In the genomic region with DNA sequence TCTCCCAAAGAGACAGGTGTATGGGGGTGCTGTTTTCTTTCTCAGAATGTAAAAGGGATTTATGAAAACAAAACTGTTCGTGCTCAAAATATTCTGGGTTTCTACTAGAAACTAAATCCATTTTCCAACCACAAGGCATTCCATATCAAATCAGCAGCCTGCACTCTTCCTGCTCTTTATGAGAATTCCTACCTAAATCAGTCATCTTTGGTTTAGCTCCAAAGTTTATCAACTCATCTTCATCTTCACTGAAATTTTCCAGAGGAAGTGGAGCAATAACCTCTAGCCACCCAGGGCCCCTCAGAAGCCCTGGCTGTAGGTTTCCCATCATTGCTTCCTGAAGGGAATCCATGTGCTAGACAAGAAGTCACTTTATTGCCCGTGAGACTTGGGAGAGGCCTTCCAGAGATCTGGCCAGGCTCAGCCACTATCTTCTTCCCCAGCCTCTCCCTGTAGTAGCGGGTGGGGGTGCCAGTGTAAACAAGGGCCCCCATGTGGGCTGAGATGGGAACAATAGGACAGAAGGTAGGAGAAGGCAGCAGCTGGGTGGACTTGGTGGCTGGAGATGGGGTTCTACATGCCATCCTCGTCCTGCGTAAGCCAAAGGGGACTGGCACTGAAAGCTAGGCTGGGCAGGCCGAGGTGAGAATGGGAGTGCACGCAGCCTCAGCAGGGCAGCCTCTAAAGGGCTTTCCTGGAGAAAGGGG, we compare ENCODE assay signal across 15 cellular contexts. TPM values are rescaled to one million over a fixed set of nuclear protein-coding genes. Genes with fewer than 3 reads are reported as not detected.
DNase-seq lines count a peak whose midpoint lies in the region; ATAC-seq, FAIRE-seq and TF ChIP-seq lines count a peak whose summit lies in the region.
"Had no signal": no experiment of that assay in that cellular context is flagged by ENCODE, and none has a peak within 500 bp of the region (broad histone marks: within the 10 kb centered on the region; RNA-seq: fewer than 3 reads in every experiment).

No MANE protein-coding gene starts in this region.

- H3K4me3 Mint-ChIP-seq in activated naive CD8-positive, alpha-beta T cell = peak overlapping the region; percentile 13
- no peak overlapping the region for H3K4me3 Mint-ChIP-seq in activated naive CD8-positive, alpha-beta T cell treated with anti-CD3 and anti-CD28 coated beads, Interleukin-2, amount 50 U/mL, for 24 hours
- peak overlapping the region in 1 of 3 donors; percentile 62 for H3K4me3 Mint-ChIP-seq in T-cell
- H3K4me3 Mint-ChIP-seq: activated CD8-positive, alpha-beta memory T cell treated with anti-CD3 and anti-CD28 coated beads, Interleukin-2, amount 10 ng/mL, durations not matched to agents 7 days and 5 days had no signal

- FAIRE-seq in urothelium cell line (lab: Jason Lieb, UNC) = no peak
- FAIRE-seq: TTC549 had no signal

- no peak for ATAC-seq in activated naive CD8-positive, alpha-beta T cell treated with anti-CD3 and anti-CD28 coated beads, Interleukin-2, amount 50 U/mL, for 24 hours
- ATAC-seq in T-cell (replicated peaks in 1 of 4) (no peak), GM19023 (IDR thresholded peaks at IDR 0.05; ENCODE audit: unreplicated experiment) (no peak)
- ATAC-seq: activated CD8-positive, alpha-beta memory T cell treated with anti-CD3 and anti-CD28 coated beads, Interleukin-2, amount 10 ng/mL, durations not matched to agents 7 days and 5 days had no signal

- no peak for TF ChIP-seq CTCF in ascending aorta (IDR thresholded peaks at IDR 0.05)

- no peaks in the 10 kb centered on the region for H3K9me3 ChIP-seq in ascending aorta
- H3K9me3 ChIP-seq: tibial artery had no signal

- peaks cover 49% of the 10 kb centered on the region for H3K4me1 Mint-ChIP-seq in activated naive CD8-positive, alpha-beta T cell (ENCODE audit: low read depth)
- H3K4me1 Mint-ChIP-seq in activated naive CD8-positive, alpha-beta T cell treated with anti-CD3 and anti-CD28 coated beads, Interleukin-2, amount 50 U/mL, for 24 hours = peaks cover 41% of the 10 kb centered on the region
- peaks cover 72 to 77% (median 72%) of the 10 kb centered on the region in 3 donors for H3K4me1 Mint-ChIP-seq in T-cell

- H3K4me1 ChIP-seq in ascending aorta = peaks cover 0 to 5% of the 10 kb centered on the region in 2 donors

- H3K4me3 ChIP-seq in ascending aorta = no peak overlapping the region
- H3K4me3 ChIP-seq: tibial artery had no signal

- no peaks in the 10 kb centered on the region for H3K27me3 ChIP-seq in ascending aorta
- H3K27me3 ChIP-seq: tibial artery had no signal

- peaks cover 0 to 9% of the 10 kb centered on the region in 2 donors for H3K36me3 ChIP-seq in ascending aorta

- peaks cover 2% of the 10 kb centered on the region for H3K36me3 Mint-ChIP-seq in activated naive CD8-positive, alpha-beta T cell
- H3K36me3 Mint-ChIP-seq in activated naive CD8-positive, alpha-beta T cell treated with anti-CD3 and anti-CD28 coated beads, Interleukin-2, amount 50 U/mL, for 24 hours (ENCODE audit: low read depth) = no peaks in the 10 kb centered on the region
- H3K36me3 Mint-ChIP-seq in T-cell = peaks cover 4% of the 10 kb centered on the region
- H3K36me3 Mint-ChIP-seq: activated CD8-positive, alpha-beta memory T cell treated with anti-CD3 and anti-CD28 coated beads, Interleukin-2, amount 10 ng/mL, durations not matched to agents 7 days and 5 days had no signal

- H3K27ac Mint-ChIP-seq in activated naive CD8-positive, alpha-beta T cell = no peak overlapping the region
- H3K27ac Mint-ChIP-seq in activated naive CD8-positive, alpha-beta T cell treated with anti-CD3 and anti-CD28 coated beads, Interleukin-2, amount 50 U/mL, for 24 hours = no peak overlapping the region
- peak overlapping the region; percentile 81 to 97 for H3K27ac Mint-ChIP-seq in T-cell
- H3K27ac Mint-ChIP-seq: activated CD8-positive, alpha-beta memory T cell treated with anti-CD3 and anti-CD28 coated beads, Interleukin-2, amount 10 ng/mL, durations not matched to agents 7 days and 5 days had no signal

- no peak for DNase-seq in activated naive CD8-positive, alpha-beta T cell treated with anti-CD3 and anti-CD28 coated beads, Interleukin-2, amount 50 U/mL, for 24 hours
- DNase-seq in T-cell = no peak
- DNase-seq in hepatic stellate cell (ENCODE audit: low spot score) = peak; percentile 50
- DNase-seq in urothelium cell line (ENCODE audit: low spot score) = peak; percentile 34
- no peak for DNase-seq in epidermal melanocyte (ENCODE audit: insufficient read length, low spot score)
- no peak for DNase-seq in ascending aorta (ENCODE audit: low spot score in 2 of 2)
- DNase-seq: ACHN; activated CD8-positive, alpha-beta memory T cell treated with anti-CD3 and anti-CD28 coated beads, Interleukin-2, amount 10 ng/mL, durations not matched to agents 7 days and 5 days; Kasumi-1; midbrain; right cardiac atrium had no signal

- POLR2A ChIA-PET in T-cell (lab: Charles Lee) = no interaction called here

- CTCF ChIA-PET in T-cell (lab: Charles Lee) = interaction anchor here (0.5 to 2.5 kb wide), 5 partner anchors 8 to 283 kb away, joined by 3 to 21 read pairs (median 5); no protein-coding TSS in a partner anchor

- H3K27ac ChIP-seq in ascending aorta = peak overlapping the region in 1 of 2 donors; percentile 29

- H3K27me3 Mint-ChIP-seq in activated naive CD8-positive, alpha-beta T cell = peaks cover 2% of the 10 kb centered on the region
- no peaks in the 10 kb centered on the region for H3K27me3 Mint-ChIP-seq in activated naive CD8-positive, alpha-beta T cell treated with anti-CD3 and anti-CD28 coated beads, Interleukin-2, amount 50 U/mL, for 24 hours
- peaks cover 0 to 2% of the 10 kb centered on the region in 2 donors for H3K27me3 Mint-ChIP-seq in T-cell
- H3K27me3 Mint-ChIP-seq: activated CD8-positive, alpha-beta memory T cell treated with anti-CD3 and anti-CD28 coated beads, Interleukin-2, amount 10 ng/mL, durations not matched to agents 7 days and 5 days had no signal

- intact Hi-C loops in ascending aorta (cut with DNase I) = loop anchor here (5.0 kb wide), 1 partner anchor 323 kb away; no protein-coding TSS in a partner anchor

- H3K9me3 Mint-ChIP-seq in activated naive CD8-positive, alpha-beta T cell (ENCODE audit: low read depth) = no peaks in the 10 kb centered on the region
- H3K9me3 Mint-ChIP-seq in activated naive CD8-positive, alpha-beta T cell treated with anti-CD3 and anti-CD28 coated beads, Interleukin-2, amount 50 U/mL, for 24 hours = no peaks in the 10 kb centered on the region
- H3K9me3 Mint-ChIP-seq in T-cell = no peaks in the 10 kb centered on the region

RNA-seq across cellular contexts. Expression of a gene that starts 22.0 kb away (rescaled TPM):
- total RNA-seq in T-cell (not detected), ascending aorta (14.4 TPM)

RNA-seq across cellular contexts. Expression of a gene that starts 53.7 kb away (rescaled TPM):
- total RNA-seq in T-cell (not detected), ascending aorta (not detected)
- total RNA-seq: activated CD8-positive, alpha-beta memory T cell treated with anti-CD3 and anti-CD28 coated beads, Interleukin-2, amount 10 ng/mL, durations not matched to agents 7 days and 5 days; right cardiac atrium had no signal

Comparison
In these comparisons a context has a peak if more than half of its experiments do, and no peak if none do; other contexts are left out.
1. H3K27ac Mint-ChIP-seq: peak in T-cell (2 of 2); none in activated naive CD8-positive, alpha-beta T cell (single experiment) and activated naive CD8-positive, alpha-beta T cell treated with anti-CD3 and anti-CD28 coated beads, Interleukin-2, amount 50 U/mL, for 24 hours (single experiment).
2. DNase-seq: peak in hepatic stellate cell (single experiment) and urothelium cell line (single experiment); none in activated naive CD8-positive, alpha-beta T cell treated with anti-CD3 and anti-CD28 coated beads, Interleukin-2, amount 50 U/mL, for 24 hours (single experiment), T-cell (0 of 34), epidermal melanocyte (single experiment) and ascending aorta (0 of 2).
3. RNA of a gene that starts 22.0 kb away (total RNA-seq): 14.4 TPM in ascending aorta (single experiment); not detected in T-cell; every median in the first group is over 10 times any median in the second.